Comparison of ENCODE assay signal across 12 cellular contexts in the genomic region with DNA sequence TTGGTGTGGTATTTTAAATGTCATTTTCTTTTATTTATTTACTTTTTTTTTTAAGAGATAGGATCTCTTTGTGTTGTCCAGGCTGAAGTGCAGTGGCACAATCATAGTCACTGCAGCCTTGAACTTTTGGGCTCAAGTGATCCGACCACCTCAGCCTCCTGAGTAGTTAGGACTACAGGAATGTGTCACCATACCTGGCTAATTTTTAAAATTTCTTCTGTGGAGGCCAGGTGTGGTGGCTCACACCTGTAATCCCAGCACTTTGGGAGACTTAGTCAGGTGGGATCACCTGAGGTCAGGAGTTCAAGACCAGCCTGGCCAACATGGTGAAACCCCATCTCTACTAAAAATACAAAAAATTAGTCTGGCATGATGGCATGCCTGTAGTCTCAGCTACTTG. TPM values are rescaled to one million over a fixed set of nuclear protein-coding genes. Genes with fewer than 3 reads are reported as not detected.
"Had no signal": no experiment of that assay in that cellular context is flagged by ENCODE, and none has a peak within 500 bp of the region (broad histone marks: within the 10 kb centered on the region; RNA-seq: fewer than 3 reads in every experiment).

No MANE protein-coding gene starts in this region.

- H3K27ac ChIP-seq: GM23248 had no signal

- DNase-seq: GM23248, GOT3, H7, H9, HCEC 1CT, HFFc6 had no signal

- FAIRE-seq: H1, H54 had no signal

- ATAC-seq: GM23338, HCT116 had no signal

- H2AFZ ChIP-seq: GM23248, GM23338 had no signal

- H3K9me3 ChIP-seq: HAP-1 had no signal

- H3K9ac ChIP-seq: GM23248 had no signal

- H3K4me3 ChIP-seq: GM23248, GM23338, HAP-1 had no signal

- H3K4me1 ChIP-seq: HAP-1 had no signal

- H3K4me2 ChIP-seq: GM23338 had no signal

- H3K36me3 ChIP-seq: HAP-1 had no signal

RNA-seq across cellular contexts. Expression of gene GCKR, which starts 52.7 kb away (rescaled TPM):
- total RNA-seq: GM23338, H4, H7, HFFc6 had no signal
- polyA plus RNA-seq: GM23338 had no signal
